Comparison of ENCODE assay signal across 1 cellular context in genomic region chr6:32973144-32973854, GRCh38.
TF ChIP-seq lines count a peak whose summit lies in the region.

No MANE protein-coding gene starts in this region.

TF ChIP-seq in HepG2, 621 proteins besides CTCF, POLR2A, EP300 and RAD21 (continued from another document):
- peak; percentile 39; the same call in 1 of the 2 replicates for TF ChIP-seq ARID4A (CRISPR knock-in tag; IDR thresholded peaks at IDR 0.05; ENCODE audit: borderline replicate concordance)
- TF ChIP-seq ATF4 (CRISPR knock-in tag; IDR thresholded peaks at IDR 0.05) = no peak
- TF ChIP-seq EED (CRISPR knock-in tag; IDR thresholded peaks at IDR 0.05) = no peak
- TF ChIP-seq ZSCAN30 (CRISPR knock-in tag; IDR thresholded peaks at IDR 0.05) = no peak
- TF ChIP-seq ZBTB3 (CRISPR knock-in tag; IDR thresholded peaks at IDR 0.05; ENCODE audit: borderline replicate concordance, low read depth) = 0 out of 2 replicates have a peak, but pooled peaks have one; percentile 43
- no peak for TF ChIP-seq PBX2 (CRISPR knock-in tag; IDR thresholded peaks at IDR 0.05)
- TF ChIP-seq ZNF704 (CRISPR knock-in tag; IDR thresholded peaks at IDR 0.05; ENCODE audit: borderline replicate concordance) = 0 out of 2 replicates have a peak, but pooled peaks have one; percentile 48
- no peak for TF ChIP-seq KDM4B (CRISPR knock-in tag; IDR thresholded peaks at IDR 0.05)
- peak; percentile 72 for TF ChIP-seq RFX3 (CRISPR knock-in tag; IDR thresholded peaks at IDR 0.05)
- TF ChIP-seq ZNF777 (CRISPR knock-in tag; IDR thresholded peaks at IDR 0.05) = peak; percentile 32; the same call in 1 of the 2 replicates
- no peak for TF ChIP-seq ARID3A (IDR thresholded peaks at IDR 0.05; ENCODE audit: low read depth, low read length)
- TF ChIP-seq ZNF784 (CRISPR knock-in tag; IDR thresholded peaks at IDR 0.05; ENCODE audit: borderline replicate concordance) = no peak
- TF ChIP-seq ZKSCAN5 (CRISPR knock-in tag; IDR thresholded peaks at IDR 0.05) = peak; percentile 2; the same call in 1 of the 2 replicates
- TF ChIP-seq MAFF (IDR thresholded peaks at IDR 0.05; ENCODE audit: low read depth, low read length) = no peak
- TF ChIP-seq ZBTB10 (CRISPR knock-in tag; IDR thresholded peaks at IDR 0.05; ENCODE audit: borderline replicate concordance) = 0 out of 2 replicates have a peak, but pooled peaks have one; percentile 4
- no peak for TF ChIP-seq ZNF792 (CRISPR knock-in tag; IDR thresholded peaks at IDR 0.05)
- TF ChIP-seq PAF1 (CRISPR knock-in tag; IDR thresholded peaks at IDR 0.05) = peak; percentile 48; the same call in 1 of the 2 replicates
